1 cellular context compared by ENCODE assay signal in the genomic region with DNA sequence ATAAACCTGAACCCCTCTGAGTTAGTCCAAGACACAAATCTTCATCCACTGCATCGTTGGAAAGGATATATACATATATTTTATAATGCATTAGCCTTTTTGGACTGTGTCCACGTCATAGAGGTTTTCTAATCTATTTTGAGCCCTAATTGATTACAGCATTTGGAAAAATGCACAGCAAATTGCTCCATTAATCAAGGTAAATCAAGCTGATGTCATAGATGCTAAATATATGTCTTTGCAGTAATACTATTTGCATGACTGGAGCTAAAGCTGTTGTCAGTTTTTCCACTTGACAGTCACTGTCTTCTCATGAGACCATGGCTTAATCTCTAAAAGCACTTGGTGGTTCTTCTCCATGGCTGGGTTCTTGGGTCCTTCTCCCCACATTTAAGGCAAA.
A peak's percentile ranks its signal among the peaks of the same experiment; 100 is the strongest.
TF ChIP-seq lines count a peak whose summit lies in the region.

No MANE protein-coding gene starts in this region.

TF ChIP-seq in SK-N-SH, 30 proteins besides CTCF, POLR2A, EP300 and RAD21 (continued from another document):
- TF ChIP-seq, protein P1, sequence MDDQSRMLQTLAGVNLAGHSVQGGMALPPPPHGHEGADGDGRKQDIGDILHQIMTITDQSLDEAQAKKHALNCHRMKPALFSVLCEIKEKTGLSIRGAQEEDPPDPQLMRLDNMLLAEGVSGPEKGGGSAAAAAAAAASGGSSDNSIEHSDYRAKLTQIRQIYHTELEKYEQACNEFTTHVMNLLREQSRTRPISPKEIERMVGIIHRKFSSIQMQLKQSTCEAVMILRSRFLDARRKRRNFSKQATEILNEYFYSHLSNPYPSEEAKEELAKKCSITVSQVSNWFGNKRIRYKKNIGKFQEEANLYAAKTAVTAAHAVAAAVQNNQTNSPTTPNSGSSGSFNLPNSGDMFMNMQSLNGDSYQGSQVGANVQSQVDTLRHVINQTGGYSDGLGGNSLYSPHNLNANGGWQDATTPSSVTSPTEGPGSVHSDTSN (IDR thresholded peaks at IDR 0.05) = peak; percentile 92
- no peak for TF ChIP-seq FOXJ3 (CRISPR knock-in tag; IDR thresholded peaks at IDR 0.05)
- peak; percentile 49; the same call in 1 of the 2 replicates for TF ChIP-seq FOSL2 (IDR thresholded peaks at IDR 0.05; ENCODE audit: borderline replicate concordance, low read depth)
- TF ChIP-seq NFIC (IDR thresholded peaks at IDR 0.05; ENCODE audit: borderline replicate concordance) = peak; percentile 69; the same call in 1 of the 2 replicates
- no peak for TF ChIP-seq RFX5 (IDR thresholded peaks at IDR 0.05; ENCODE audit: low read length)
- no peak for TF ChIP-seq RCOR1 (IDR thresholded peaks at IDR 0.05; ENCODE audit: low read length)
- TF ChIP-seq JUND (IDR thresholded peaks at IDR 0.05) = peak; percentile 80
- no peak for TF ChIP-seq GATA2 (CRISPR knock-in tag; IDR thresholded peaks at IDR 0.05)
- no peak for TF ChIP-seq GABPA (IDR thresholded peaks at IDR 0.05; ENCODE audit: low read depth)
- TF ChIP-seq TCF12 (IDR thresholded peaks at IDR 0.05) = peak; percentile 80
- no peak for TF ChIP-seq EZH2phosphoT487 (IDR thresholded peaks at IDR 0.05; ENCODE audit: borderline replicate concordance, low read depth)
- TF ChIP-seq FOXM1 (IDR thresholded peaks at IDR 0.05; ENCODE audit: low read depth) = peak; percentile 88; the same call in 1 of the 2 replicates
- TF ChIP-seq, protein P2, sequence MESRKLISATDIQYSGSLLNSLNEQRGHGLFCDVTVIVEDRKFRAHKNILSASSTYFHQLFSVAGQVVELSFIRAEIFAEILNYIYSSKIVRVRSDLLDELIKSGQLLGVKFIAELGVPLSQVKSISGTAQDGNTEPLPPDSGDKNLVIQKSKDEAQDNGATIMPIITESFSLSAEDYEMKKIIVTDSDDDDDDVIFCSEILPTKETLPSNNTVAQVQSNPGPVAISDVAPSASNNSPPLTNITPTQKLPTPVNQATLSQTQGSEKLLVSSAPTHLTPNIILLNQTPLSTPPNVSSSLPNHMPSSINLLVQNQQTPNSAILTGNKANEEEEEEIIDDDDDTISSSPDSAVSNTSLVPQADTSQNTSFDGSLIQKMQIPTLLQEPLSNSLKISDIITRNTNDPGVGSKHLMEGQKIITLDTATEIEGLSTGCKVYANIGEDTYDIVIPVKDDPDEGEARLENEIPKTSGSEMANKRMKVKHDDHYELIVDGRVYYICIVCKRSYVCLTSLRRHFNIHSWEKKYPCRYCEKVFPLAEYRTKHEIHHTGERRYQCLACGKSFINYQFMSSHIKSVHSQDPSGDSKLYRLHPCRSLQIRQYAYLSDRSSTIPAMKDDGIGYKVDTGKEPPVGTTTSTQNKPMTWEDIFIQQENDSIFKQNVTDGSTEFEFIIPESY (IDR thresholded peaks at IDR 0.05; ENCODE audit: borderline replicate concordance, low read depth) = peak; percentile 53; the same call in 1 of the 2 replicates
